In genomic region chr17:77378318-77379064, GRCh38 we compare ENCODE assay signal across 16 cellular contexts.
DNase-seq lines count a peak whose midpoint lies in the region; ATAC-seq and TF ChIP-seq lines count a peak whose summit lies in the region.
"Had no signal": no experiment of that assay in that cellular context is flagged by ENCODE, and none has a peak within 500 bp of the region (broad histone marks: within the 10 kb centered on the region; RNA-seq: fewer than 3 reads in every experiment).

No MANE protein-coding gene starts in this region.

- H3K9me3 ChIP-seq in BLaER1 = no peaks in the 10 kb centered on the region
- no peaks in the 10 kb centered on the region for H3K9me3 ChIP-seq in CD8-positive, alpha-beta memory T cell (ENCODE audit: low read length)
- H3K9me3 ChIP-seq: psoas muscle had no signal

- H3K4me1 ChIP-seq in BLaER1 = peaks cover 86% of the 10 kb centered on the region
- peaks cover 87% of the 10 kb centered on the region for H3K4me1 ChIP-seq in CD8-positive, alpha-beta memory T cell (ENCODE audit: insufficient read depth, low read length)

- H3K27me3 Mint-ChIP-seq in CD8-positive, alpha-beta memory T cell = no peaks in the 10 kb centered on the region
- peaks cover 6% of the 10 kb centered on the region for H3K27me3 Mint-ChIP-seq in brain
- peaks cover 2% of the 10 kb centered on the region for H3K27me3 Mint-ChIP-seq in neural crest cell (ENCODE audit: low read depth)
- H3K27me3 Mint-ChIP-seq: memory B cell had no signal

- POLR2A ChIA-PET in CD8-positive, alpha-beta memory T cell (lab: Charles Lee) = interaction anchor here (1.0 to 1.2 kb wide), 2 partner anchors 22 to 87 kb away, joined by 3 to 5 read pairs; no protein-coding TSS in a partner anchor

- ATAC-seq in left colon = no peak
- ATAC-seq: psoas muscle had no signal

- H3K9me3 Mint-ChIP-seq in CD8-positive, alpha-beta memory T cell = no peaks in the 10 kb centered on the region
- H3K9me3 Mint-ChIP-seq in brain = peaks cover 0 to 4% (median 0%) of the 10 kb centered on the region in 5 experiments
- no peaks in the 10 kb centered on the region for H3K9me3 Mint-ChIP-seq in neural crest cell
- H3K9me3 Mint-ChIP-seq: memory B cell had no signal

- H3K36me3 Mint-ChIP-seq in CD8-positive, alpha-beta memory T cell = peaks cover 0 to 25% (median 2%) of the 10 kb centered on the region in 3 donors
- H3K36me3 Mint-ChIP-seq in brain = no peaks in the 10 kb centered on the region
- H3K36me3 Mint-ChIP-seq in neural crest cell (ENCODE audit: low read depth) = peaks cover 2% of the 10 kb centered on the region
- H3K36me3 Mint-ChIP-seq: memory B cell had no signal

- no peak for TF ChIP-seq CTCF in brain (conservative IDR thresholded peaks at IDR 0.05)
- no peak for TF ChIP-seq CTCF in neural crest cell (conservative IDR thresholded peaks at IDR 0.05)

- H3K9ac ChIP-seq in BLaER1 = 0 out of 2 replicates have a peak overlapping the region, but pooled peaks have one; percentile 95

- no peak for DNase-seq in CD8-positive, alpha-beta memory T cell
- DNase-seq in neural crest cell (ENCODE audit: low read depth, low spot score) = no peak
- no peak for DNase-seq in left colon
- DNase-seq in NCI-H146 treated with DMSO at 0.1 percent for 48 hours (lab: John Stamatoyannopoulos, UW; ENCODE audit: unreplicated experiment) = no peak
- no peak for DNase-seq in middle frontal gyrus (ENCODE audit: extremely low spot score, low spot score)
- no peak for DNase-seq in DMS79 treated with DMSO at 0.1 percent for 48 hours (lab: John Stamatoyannopoulos, UW)
- DNase-seq: activated CD8-positive, alpha-beta memory T cell treated with anti-CD3 and anti-CD28 coated beads, Interleukin-2, amount 50 U/mL, for 48 hours; GDM1; NCI-H1105; NCI-H69; psoas muscle; stimulated activated CD4-positive, alpha-beta T cell treated with anti-CD3 and anti-CD28 coated beads, Interleukin-2, amount 100 ng/mL, for 24 hours had no signal

- CTCF ChIA-PET in CD8-positive, alpha-beta memory T cell (lab: Charles Lee) = interaction anchor here (1.0 to 4.9 kb wide), 3 partner anchors 22 to 76 kb away, joined by 3 to 55 read pairs (median 4); no protein-coding TSS in a partner anchor

- H3K4me2 ChIP-seq in BLaER1 = peak overlapping the region; percentile 96

- H3K27me3 ChIP-seq in BLaER1 = no peaks in the 10 kb centered on the region
- no peaks in the 10 kb centered on the region for H3K27me3 ChIP-seq in CD8-positive, alpha-beta memory T cell (ENCODE audit: insufficient read depth, low read length, poor library complexity, severe bottlenecking)

- peak overlapping the region; percentile 45; the same call in 1 of the 2 replicates for H3K27ac ChIP-seq in BLaER1
- no peak overlapping the region for H3K27ac ChIP-seq in CD8-positive, alpha-beta memory T cell (ENCODE audit: low read depth, low read length)
- H3K27ac ChIP-seq: psoas muscle had no signal

- peaks cover 90% of the 10 kb centered on the region for H4K20me1 ChIP-seq in BLaER1

- peaks cover 16% of the 10 kb centered on the region for H3K36me3 ChIP-seq in BLaER1
- H3K36me3 ChIP-seq in CD8-positive, alpha-beta memory T cell (ENCODE audit: insufficient read depth, low read length) = no peaks in the 10 kb centered on the region

- peaks cover 76 to 95% (median 87%) of the 10 kb centered on the region in 3 donors for H3K4me1 Mint-ChIP-seq in CD8-positive, alpha-beta memory T cell
- peaks cover 95% of the 10 kb centered on the region for H3K4me1 Mint-ChIP-seq in brain
- peaks cover 86% of the 10 kb centered on the region for H3K4me1 Mint-ChIP-seq in neural crest cell

- intact Hi-C loops in left colon (cut with DNase I, micrococcal nuclease) = loop anchor here in 1 of 2 donors (10.0 kb wide), 1 partner anchor 46 kb away; no protein-coding TSS in a partner anchor

- peak overlapping the region; percentile 27 to 94 (median 59) for H3K4me3 Mint-ChIP-seq in CD8-positive, alpha-beta memory T cell
- H3K4me3 Mint-ChIP-seq in brain = peak overlapping the region in 2 of 5 experiments; percentile 30 to 97
- H3K4me3 Mint-ChIP-seq in neural crest cell = peak overlapping the region; percentile 100
- H3K4me3 Mint-ChIP-seq: memory B cell had no signal

- H3K27ac Mint-ChIP-seq in CD8-positive, alpha-beta memory T cell = peak overlapping the region; percentile 45 to 97 (median 84)
- peak overlapping the region in 4 of 5 experiments; percentile 74 to 98 (median 96) for H3K27ac Mint-ChIP-seq in brain
- no peak overlapping the region for H3K27ac Mint-ChIP-seq in neural crest cell (ENCODE audit: unreplicated experiment)
- H3K27ac Mint-ChIP-seq: memory B cell had no signal

- H3K4me3 ChIP-seq in BLaER1 = no peak overlapping the region
- no peak overlapping the region for H3K4me3 ChIP-seq in CD8-positive, alpha-beta memory T cell (ENCODE audit: low read length)
- H3K4me3 ChIP-seq: coronary artery, psoas muscle had no signal
